Comparison of ENCODE assay signal across 14 cellular contexts in genomic region chr14:71566276-71566675, GRCh38.
DNase-seq lines count a peak whose midpoint lies in the region; ATAC-seq and TF ChIP-seq lines count a peak whose summit lies in the region.
"Had no signal": no experiment of that assay in that cellular context is flagged by ENCODE, and none has a peak within 500 bp of the region (broad histone marks: within the 10 kb centered on the region; RNA-seq: fewer than 3 reads in every experiment).

No MANE protein-coding gene starts in this region.

- H3K9me3 ChIP-seq in OCI-LY3 (ENCODE audit: insufficient read depth, low read length): no peaks in the 10 kb centered on the region

- no peaks in the 10 kb centered on the region for H3K27me3 Mint-ChIP-seq in stimulated activated naive B cell treated with anti-CD40 and anti-IgM and Interleukin-4, amounts not matched to agents 10 μg/mL and 1 μg/mL and 100 μg/mL, for 72 hours
- no peaks in the 10 kb centered on the region for H3K27me3 Mint-ChIP-seq in progenitor cell of endocrine pancreas

- H4K20me1 ChIP-seq in OCI-LY3 (ENCODE audit: insufficient read depth, low read length): no peaks in the 10 kb centered on the region

- H3K79me2 ChIP-seq in OCI-LY3 (ENCODE audit: low read length): peaks cover 3% of the 10 kb centered on the region; the same call in 1 of the 2 replicates

- H3K4me3 ChIP-seq in OCI-LY3 (ENCODE audit: low read length): peak overlapping the region; percentile 50

- H3K9me3 Mint-ChIP-seq in stimulated activated naive B cell treated with anti-CD40 and anti-IgM and Interleukin-4, amounts not matched to agents 10 μg/mL and 1 μg/mL and 100 μg/mL, for 72 hours: no peaks in the 10 kb centered on the region
- H3K9me3 Mint-ChIP-seq in progenitor cell of endocrine pancreas (ENCODE audit: low read depth): no peaks in the 10 kb centered on the region
- H3K9me3 Mint-ChIP-seq: nephron progenitor cell had no signal

- peak overlapping the region; percentile 46 for H3K9ac ChIP-seq in OCI-LY3 (ENCODE audit: low read length)

- no peaks in the 10 kb centered on the region for H3K27me3 ChIP-seq in OCI-LY3 (ENCODE audit: low read depth, low read length)

- H3K4me3 Mint-ChIP-seq in stimulated activated naive B cell treated with anti-CD40 and anti-IgM and Interleukin-4, amounts not matched to agents 10 μg/mL and 1 μg/mL and 100 μg/mL, for 72 hours: peak overlapping the region; percentile 8 to 26
- H3K4me3 Mint-ChIP-seq in progenitor cell of endocrine pancreas (ENCODE audit: low read depth): no peak overlapping the region
- H3K4me3 Mint-ChIP-seq: nephron progenitor cell had no signal

- ATAC-seq in GM18907 (IDR thresholded peaks at IDR 0.05; ENCODE audit: unreplicated experiment): peak; percentile 66
- ATAC-seq in HG02885 (IDR thresholded peaks at IDR 0.05; ENCODE audit: poor library complexity, unreplicated experiment): peak; percentile 59
- ATAC-seq in stimulated activated naive B cell treated with anti-CD40 and anti-IgM and Interleukin-4, amounts not matched to agents 10 μg/mL and 1 μg/mL and 100 μg/mL, for 72 hours (replicated peaks): peak; percentile 96
- ATAC-seq in HG02610 (IDR thresholded peaks at IDR 0.05; ENCODE audit: unreplicated experiment): no peak
- ATAC-seq: HCT116, SK-N-SH treated with all-trans-retinoic acid at 6 μM for 48 hours had no signal

- H3K4me1 ChIP-seq in OCI-LY3 (ENCODE audit: low read length): peaks cover 42% of the 10 kb centered on the region

- peak overlapping the region; percentile 79 for H3K4me2 ChIP-seq in OCI-LY3 (ENCODE audit: low read length)

- no peak overlapping the region for H3K27ac Mint-ChIP-seq in stimulated activated naive B cell treated with anti-CD40 and anti-IgM and Interleukin-4, amounts not matched to agents 10 μg/mL and 1 μg/mL and 100 μg/mL, for 72 hours
- no peak overlapping the region for H3K27ac Mint-ChIP-seq in progenitor cell of endocrine pancreas
- H3K27ac Mint-ChIP-seq: nephron progenitor cell had no signal

- no peak overlapping the region for H2AFZ ChIP-seq in OCI-LY3 (ENCODE audit: low read depth, low read length)

- peaks cover 18 to 40% of the 10 kb centered on the region in 2 donors for H3K4me1 Mint-ChIP-seq in stimulated activated naive B cell treated with anti-CD40 and anti-IgM and Interleukin-4, amounts not matched to agents 10 μg/mL and 1 μg/mL and 100 μg/mL, for 72 hours
- H3K4me1 Mint-ChIP-seq in progenitor cell of endocrine pancreas (ENCODE audit: low read depth): peaks cover 4% of the 10 kb centered on the region
- H3K4me1 Mint-ChIP-seq: nephron progenitor cell had no signal

- H3K36me3 ChIP-seq in OCI-LY3 (replicated peaks; ENCODE audit: low read depth, low read length): no peaks in the 10 kb centered on the region

- TF ChIP-seq CTCF in OCI-LY3 (IDR thresholded peaks at IDR 0.05; ENCODE audit: low read depth, low read length): no peak
- TF ChIP-seq CTCF in progenitor cell of endocrine pancreas (IDR thresholded peaks at IDR 0.05; ENCODE audit: unreplicated experiment): no peak

- H3K27ac ChIP-seq in OCI-LY3 (ENCODE audit: low read length): peak overlapping the region; percentile 65
- H3K27ac ChIP-seq: epithelial cell of prostate had no signal

- peaks cover 21 to 28% of the 10 kb centered on the region in 2 donors for H3K36me3 Mint-ChIP-seq in stimulated activated naive B cell treated with anti-CD40 and anti-IgM and Interleukin-4, amounts not matched to agents 10 μg/mL and 1 μg/mL and 100 μg/mL, for 72 hours
- no peaks in the 10 kb centered on the region for H3K36me3 Mint-ChIP-seq in progenitor cell of endocrine pancreas (ENCODE audit: insufficient read depth)

- DNase-seq in stimulated activated naive B cell treated with anti-CD40 and anti-IgM and Interleukin-4, amounts not matched to agents 10 μg/mL and 1 μg/mL and 100 μg/mL, for 72 hours: no peak
- DNase-seq in HuH-7 (ENCODE audit: low spot score): no peak
- DNase-seq in progenitor cell of endocrine pancreas (ENCODE audit: low spot score, unreplicated experiment): no peak
- DNase-seq: KBM-7, NCI-H446, nephron progenitor cell, substantia nigra had no signal
